1 cellular context compared by ENCODE assay signal in genomic region chr12:53466640-53467039, GRCh38.
TF ChIP-seq lines count a peak whose summit lies in the region.

No MANE protein-coding gene starts in this region.

TF ChIP-seq in WTC11, 78 proteins besides CTCF, POLR2A, EP300 and RAD21 (continued from another document):
- TF ChIP-seq ATF6 (CRISPR knock-in tag; IDR thresholded peaks at IDR 0.05) (no peak), NR3C1 (CRISPR knock-in tag; conservative IDR thresholded peaks at IDR 0.05; ENCODE audit: low read depth) (no peak)
